In genomic region chr4:10101559-10102192, GRCh38 we compare ENCODE assay signal across 8 cellular contexts. TPM values are rescaled to one million over a fixed set of nuclear protein-coding genes. Genes with fewer than 3 reads are reported as not detected.
DNase-seq lines count a peak whose midpoint lies in the region; ATAC-seq, FAIRE-seq and TF ChIP-seq lines count a peak whose summit lies in the region.

No MANE protein-coding gene starts in this region.

- no peak for TF ChIP-seq CTCF in coronary artery (IDR thresholded peaks at IDR 0.05)

- H3K27me3 ChIP-seq in small intestine (ENCODE audit: control insufficient read depth in 2 of 2, insufficient read depth in 2 of 2, low read length in 2 of 2): no peaks in the 10 kb centered on the region

- WGBS in small intestine, 3 donors: 72 to 89% (median 86%) methylated on average over 14 of the region's 14 CpGs

- ATAC-seq in stimulated activated naive CD8-positive, alpha-beta T cell treated with anti-CD3 and anti-CD28 coated beads, Interleukin-15, Interleukin-2, amounts not matched to agents 100 U/mL and 50 U/mL, for 24 hours: no peak
- no peak for ATAC-seq in natural killer cell treated with Interleukin-12 subunit alpha and Interleukin-12 subunit beta and Interleukin-15 and Interleukin-18, amount 100 ng/mL, for 72 hours
- no peak for ATAC-seq in GM18861 (IDR thresholded peaks at IDR 0.05; ENCODE audit: unreplicated experiment)
- no peak for ATAC-seq in HG03108 (IDR thresholded peaks at IDR 0.05; ENCODE audit: unreplicated experiment)

- H3K9me3 Mint-ChIP-seq in stimulated activated naive CD8-positive, alpha-beta T cell treated with anti-CD3 and anti-CD28 coated beads, Interleukin-15, Interleukin-2, amounts not matched to agents 100 ng/mL and 50 ng/mL, for 24 hours: no peaks in the 10 kb centered on the region
- no peaks in the 10 kb centered on the region for H3K9me3 Mint-ChIP-seq in natural killer cell treated with Interleukin-12 subunit alpha and Interleukin-12 subunit beta and Interleukin-15 and Interleukin-18, amount 100 ng/mL, for 72 hours

- no peaks in the 10 kb centered on the region for H3K27me3 Mint-ChIP-seq in stimulated activated naive CD8-positive, alpha-beta T cell treated with anti-CD3 and anti-CD28 coated beads, Interleukin-15, Interleukin-2, amounts not matched to agents 100 ng/mL and 50 ng/mL, for 24 hours
- no peaks in the 10 kb centered on the region for H3K27me3 Mint-ChIP-seq in natural killer cell treated with Interleukin-12 subunit alpha and Interleukin-12 subunit beta and Interleukin-15 and Interleukin-18, amount 100 ng/mL, for 72 hours

- peaks cover 100% of the 10 kb centered on the region for H3K4me1 Mint-ChIP-seq in stimulated activated naive CD8-positive, alpha-beta T cell treated with anti-CD3 and anti-CD28 coated beads, Interleukin-15, Interleukin-2, amounts not matched to agents 100 ng/mL and 50 ng/mL, for 24 hours (ENCODE audit: low read depth)
- peaks cover 91 to 92% of the 10 kb centered on the region in 2 donors for H3K4me1 Mint-ChIP-seq in natural killer cell treated with Interleukin-12 subunit alpha and Interleukin-12 subunit beta and Interleukin-15 and Interleukin-18, amount 100 ng/mL, for 72 hours (ENCODE audit: low read depth in 2 of 2)

- H3K4me3 Mint-ChIP-seq in stimulated activated naive CD8-positive, alpha-beta T cell treated with anti-CD3 and anti-CD28 coated beads, Interleukin-15, Interleukin-2, amounts not matched to agents 100 ng/mL and 50 ng/mL, for 24 hours: peak overlapping the region; percentile 38
- H3K4me3 Mint-ChIP-seq in natural killer cell treated with Interleukin-12 subunit alpha and Interleukin-12 subunit beta and Interleukin-15 and Interleukin-18, amount 100 ng/mL, for 72 hours: peak overlapping the region; percentile 69

- DNase-seq in stimulated activated naive CD8-positive, alpha-beta T cell treated with anti-CD3 and anti-CD28 coated beads, Interleukin-15, Interleukin-2, amounts not matched to agents 100 U/mL and 50 U/mL, for 24 hours: no peak
- DNase-seq in coronary artery (ENCODE audit: low spot score): no peak
- DNase-seq in natural killer cell treated with Interleukin-12 subunit alpha and Interleukin-12 subunit beta and Interleukin-15 and Interleukin-18, amount 100 ng/mL, for 72 hours (ENCODE audit: low spot score): no peak
- no peak for DNase-seq in NCI-H146 (lab: John Stamatoyannopoulos, UW)
- DNase-seq in small intestine: no peak

- H3K4me3 ChIP-seq in coronary artery: peak overlapping the region; percentile 3
- no peak overlapping the region for H3K4me3 ChIP-seq in small intestine (ENCODE audit: low read depth in 1 of 2, low read length in 2 of 2)

- peak overlapping the region; percentile 71 for H3K27ac Mint-ChIP-seq in stimulated activated naive CD8-positive, alpha-beta T cell treated with anti-CD3 and anti-CD28 coated beads, Interleukin-15, Interleukin-2, amounts not matched to agents 100 ng/mL and 50 ng/mL, for 24 hours
- H3K27ac Mint-ChIP-seq in natural killer cell treated with Interleukin-12 subunit alpha and Interleukin-12 subunit beta and Interleukin-15 and Interleukin-18, amount 100 ng/mL, for 72 hours: peak overlapping the region; percentile 94 to 95

- peaks cover 4 to 22% of the 10 kb centered on the region in 2 donors for H3K4me1 ChIP-seq in small intestine (ENCODE audit: control insufficient read depth in 2 of 2, insufficient read depth in 1 of 2, low read depth in 1 of 2, low read length in 1 of 2)

- peaks cover 92% of the 10 kb centered on the region for H3K36me3 Mint-ChIP-seq in stimulated activated naive CD8-positive, alpha-beta T cell treated with anti-CD3 and anti-CD28 coated beads, Interleukin-15, Interleukin-2, amounts not matched to agents 100 ng/mL and 50 ng/mL, for 24 hours (ENCODE audit: low read depth)
- H3K36me3 Mint-ChIP-seq in natural killer cell treated with Interleukin-12 subunit alpha and Interleukin-12 subunit beta and Interleukin-15 and Interleukin-18, amount 100 ng/mL, for 72 hours: peaks cover 31% of the 10 kb centered on the region

- H3K36me3 ChIP-seq in small intestine (ENCODE audit: control insufficient read depth in 2 of 2, insufficient read depth in 2 of 2, low read length in 2 of 2): peaks cover 0 to 28% of the 10 kb centered on the region in 2 donors

- H3K27ac ChIP-seq in coronary artery: peak overlapping the region; percentile 84 to 90
- H3K27ac ChIP-seq in small intestine (ENCODE audit: low read depth in 1 of 2, low read length in 1 of 2): peak overlapping the region in 1 of 2 donors; percentile 78

- H3K9me3 ChIP-seq in small intestine (ENCODE audit: control insufficient read depth, low read depth): no peaks in the 10 kb centered on the region

- FAIRE-seq in small intestine (lab: Jason Lieb, UNC): no peak

RNA-seq across cellular contexts. Expression of gene WDR1, which starts 14.9 kb away (rescaled TPM):
- 100 to 1,000 TPM; 550 to 559 TPM for total RNA-seq in natural killer cell treated with Interleukin-12 subunit alpha and Interleukin-12 subunit beta and Interleukin-15 and Interleukin-18, amount 100 ng/mL, for 72 hours
- 100 to 1,000 TPM; 154 to 196 (median 176) TPM for polyA plus RNA-seq in small intestine
